Comparison of ENCODE assay signal across 23 cellular contexts in genomic region chr7:1546274-1546908, GRCh38. TPM values are rescaled to one million over a fixed set of nuclear protein-coding genes. Genes with fewer than 3 reads are reported as not detected.
"Had no signal": no experiment of that assay in that cellular context is flagged by ENCODE, and none has a peak within 500 bp of the region (broad histone marks: within the 10 kb centered on the region; RNA-seq: fewer than 3 reads in every experiment).

No MANE protein-coding gene starts in this region.

- H3K4me3 Mint-ChIP-seq: activated naive CD8-positive, alpha-beta T cell; mesothelial cell of epicardium; natural killer cell treated with Interleukin-12 subunit alpha and Interleukin-12 subunit beta and Interleukin-15 and Interleukin-18, amount 100 ng/mL, for 72 hours; stimulated activated naive CD8-positive, alpha-beta T cell treated with anti-CD3 and anti-CD28 coated beads, Interleukin-15, Interleukin-2, amounts not matched to agents 100 ng/mL and 50 ng/mL, for 24 hours had no signal

- H3K4me1 Mint-ChIP-seq: mesothelial cell of epicardium had no signal

- H3K4me1 ChIP-seq: lower lobe of right lung had no signal

- H3K4me3 ChIP-seq: cardiac muscle cell, esophagus muscularis mucosa, gastroesophageal sphincter, lower lobe of right lung had no signal

- H3K9me3 Mint-ChIP-seq: mesothelial cell of epicardium; natural killer cell treated with Interleukin-12 subunit alpha and Interleukin-12 subunit beta and Interleukin-15 and Interleukin-18, amount 100 ng/mL, for 72 hours; stimulated activated naive CD8-positive, alpha-beta T cell treated with anti-CD3 and anti-CD28 coated beads, Interleukin-15, Interleukin-2, amounts not matched to agents 100 ng/mL and 50 ng/mL, for 24 hours had no signal

- H3K36me3 Mint-ChIP-seq: activated naive CD8-positive, alpha-beta T cell; natural killer cell treated with Interleukin-12 subunit alpha and Interleukin-12 subunit beta and Interleukin-15 and Interleukin-18, amount 100 ng/mL, for 72 hours had no signal

- H3K27ac Mint-ChIP-seq: activated naive CD8-positive, alpha-beta T cell; natural killer cell treated with Interleukin-12 subunit alpha and Interleukin-12 subunit beta and Interleukin-15 and Interleukin-18, amount 100 ng/mL, for 72 hours; stimulated activated naive CD8-positive, alpha-beta T cell treated with anti-CD3 and anti-CD28 coated beads, Interleukin-15, Interleukin-2, amounts not matched to agents 100 ng/mL and 50 ng/mL, for 24 hours had no signal

- ATAC-seq: gastroesophageal sphincter; lower lobe of right lung; natural killer cell treated with Interleukin-12 subunit alpha and Interleukin-12 subunit beta and Interleukin-15 and Interleukin-18, amount 100 ng/mL, for 72 hours had no signal

- H3K9me3 ChIP-seq: esophagus muscularis mucosa, gastroesophageal sphincter, lower lobe of right lung had no signal

- FAIRE-seq: endothelial cell of umbilical vein, islet of Langerhans had no signal

- H3K36me3 ChIP-seq: cardiac muscle cell had no signal

- DNase-seq: activated CD4-positive, alpha-beta T cell treated with anti-CD3 and anti-CD28 coated beads, Interleukin-2, amount 50 U/mL, for 48 hours; dermis blood vessel endothelial cell; effector memory CD4-positive, alpha-beta T cell; left colon; lower lobe of right lung; posterior cingulate gyrus; retina; stimulated activated CD4-positive, alpha-beta T cell treated with anti-CD3 and anti-CD28 coated beads, Interleukin-12 subunit alpha, Interleukin-12 subunit beta, amount 100 ng/mL, for 4 hours; stimulated activated CD4-positive, alpha-beta T cell treated with anti-CD3 and anti-CD28 coated beads, Interleukin-1b, Interleukin-23, amount 100 ng/mL, for 48 hours; SW 1271; trophoblast cell; WERI-Rb-1 had no signal

- H3K27me3 ChIP-seq: cardiac muscle cell, esophagus muscularis mucosa, gastroesophageal sphincter had no signal

- H3K27me3 Mint-ChIP-seq: activated naive CD8-positive, alpha-beta T cell; natural killer cell treated with Interleukin-12 subunit alpha and Interleukin-12 subunit beta and Interleukin-15 and Interleukin-18, amount 100 ng/mL, for 72 hours; stimulated activated naive CD8-positive, alpha-beta T cell treated with anti-CD3 and anti-CD28 coated beads, Interleukin-15, Interleukin-2, amounts not matched to agents 100 ng/mL and 50 ng/mL, for 24 hours had no signal

- H3K27ac ChIP-seq: cardiac muscle cell, esophagus muscularis mucosa, gastroesophageal sphincter, lower lobe of right lung, WERI-Rb-1 had no signal

RNA-seq across cellular contexts. Expression of gene TMEM184A, which starts 9.6 kb away (rescaled TPM):
- total RNA-seq: endothelial cell of umbilical vein; natural killer cell treated with Interleukin-12 subunit alpha and Interleukin-12 subunit beta and Interleukin-15 and Interleukin-18, amount 100 ng/mL, for 72 hours; T-helper 2 cell treated with Interferon-gamma antibody and Interleukin-4, amounts not matched to agents 100 ng/mL and 5 ng/mL, for 36 hours; temporal lobe had no signal
